ENCODE assay signal across 7 cellular contexts in genomic region chr12:7186058-7186457, GRCh38. TPM values are rescaled to one million over a fixed set of nuclear protein-coding genes. Genes with fewer than 3 reads are reported as not detected.
"Had no signal": no experiment of that assay in that cellular context is flagged by ENCODE, and none has a peak within 500 bp of the region (broad histone marks: within the 10 kb centered on the region; RNA-seq: fewer than 3 reads in every experiment).

No MANE protein-coding gene starts in this region.

RNA-seq across cellular contexts. Expression of gene RBP5, which starts 57.4 kb away (rescaled TPM):
- total RNA-seq: activated B cell treated with CpG ODN at 0.5 μM for 24 hours; activated naive CD4-positive, alpha-beta T cell treated with anti-CD3 and anti-CD28 coated beads, Interleukin-2, amount 50 U/mL, for 72 hours; activated T-cell treated with anti-CD3 and anti-CD28 coated beads, Interleukin-2, amount 50 U/mL, for 4 hours; activated T-helper 1 cell treated with anti-CD3 and anti-CD28 coated beads, Interleukin-12 subunit alpha, Interleukin-12 subunit beta, Interleukin-2, Interleukin-4 antibody, amounts not matched to agents 30 ng/mL and 10 ng/mL and 1 ng/mL, durations not matched to agents 14 hours and 24 hours and 36 hours; astrocyte; LHCN-M2; M059J had no signal
